8 cellular contexts compared by ENCODE assay signal in genomic region chr10:100229819-100230422, GRCh38. TPM values are rescaled to one million over a fixed set of nuclear protein-coding genes. Genes with fewer than 3 reads are reported as not detected.
DNase-seq lines count a peak whose midpoint lies in the region; ATAC-seq and TF ChIP-seq lines count a peak whose summit lies in the region.

No MANE protein-coding gene starts in this region.

- CTCF ChIA-PET in WTC11 (lab: Charles Lee), result interaction anchor here (0.6 to 1.8 kb wide), 3 partner anchors 9 to 289 kb away, joined by 3 to 7 read pairs (median 4); no protein-coding TSS in a partner anchor

- no peak for TF ChIP-seq POLR2A in sigmoid colon (IDR thresholded peaks at IDR 0.05)

- 64% methylated on average over 21 of the region's 21 CpGs for WGBS in sigmoid colon, 2 donors

- TF ChIP-seq CTCF in GM12875 (IDR thresholded peaks at IDR 0.05; ENCODE audit: borderline replicate concordance, insufficient read depth, low read depth, low read length) (no peak), WTC11 (IDR thresholded peaks at IDR 0.05) (no peak), glutamatergic neuron (IDR thresholded peaks at IDR 0.05; ENCODE audit: partially characterized antibody, unreplicated experiment) (no peak), sigmoid colon (IDR thresholded peaks at IDR 0.05) (no peak)

- intact Hi-C loops in sigmoid colon (cut with DNase I), result loop anchor here (5.0 kb wide), 2 partner anchors 37 to 57 kb away; partner anchors contain the start of genes BLOC1S2 and CWF19L1

- H3K4me3 Mint-ChIP-seq in WTC11 (peak overlapping the region; percentile 92), glutamatergic neuron (ENCODE audit: unreplicated experiment) (peak overlapping the region; percentile 99)

- H3K27me3 Mint-ChIP-seq in WTC11 (ENCODE audit: low read depth) (no peaks in the 10 kb centered on the region), glutamatergic neuron (ENCODE audit: unreplicated experiment) (peaks cover 9% of the 10 kb centered on the region)

- H3K4me1 ChIP-seq in sigmoid colon, result peaks cover 0 to 16% (median 13%) of the 10 kb centered on the region in 4 donors

- POLR2A ChIA-PET in WTC11 (lab: Charles Lee), result no interaction called here

- H3K4me3 ChIP-seq in GM12875 (ENCODE audit: low read depth, low read length) (peak overlapping the region; percentile 59), sigmoid colon (peak overlapping the region; percentile 89 to 97 (median 94))

- no peaks in the 10 kb centered on the region for H3K9me3 Mint-ChIP-seq in WTC11
- peaks cover 4% of the 10 kb centered on the region for H3K9me3 Mint-ChIP-seq in glutamatergic neuron (ENCODE audit: unreplicated experiment)

- no peaks in the 10 kb centered on the region for H3K9me3 ChIP-seq in sigmoid colon

- H3K36me3 Mint-ChIP-seq in WTC11 (peaks cover 18% of the 10 kb centered on the region), glutamatergic neuron (ENCODE audit: unreplicated experiment) (no peaks in the 10 kb centered on the region)

- peaks cover 3 to 40% (median 9%) of the 10 kb centered on the region in 4 donors for H3K36me3 ChIP-seq in sigmoid colon

- no peak for ATAC-seq in WTC11
- no peak for ATAC-seq in HG02763 (IDR thresholded peaks at IDR 0.05; ENCODE audit: unreplicated experiment)

- DNase-seq in WTC11 (ENCODE audit: low spot score), result no peak
- no peak for DNase-seq in glutamatergic neuron
- DNase-seq in sigmoid colon, result no peak
- no peak for DNase-seq in T1000 (lab: John Stamatoyannopoulos, UW)
- DNase-seq in midbrain (lab: John Stamatoyannopoulos, UW), result no peak
- DNase-seq in activated CD4-positive, alpha-beta T cell treated with anti-CD3 and anti-CD28 coated beads for 48 hours, result no peak

- H3K4me1 Mint-ChIP-seq in WTC11 (peaks cover 12% of the 10 kb centered on the region), glutamatergic neuron (ENCODE audit: low read depth, unreplicated experiment) (peaks cover 13% of the 10 kb centered on the region)

- no peak for TF ChIP-seq EP300 in sigmoid colon (IDR thresholded peaks at IDR 0.05)

- H3K27ac ChIP-seq in sigmoid colon, result peak overlapping the region; percentile 80 to 88 (median 83)

- H3K27ac Mint-ChIP-seq in WTC11 (peak overlapping the region; percentile 93), glutamatergic neuron (ENCODE audit: unreplicated experiment) (peak overlapping the region; percentile 94)

- no peaks in the 10 kb centered on the region for H3K27me3 ChIP-seq in sigmoid colon

TF ChIP-seq in WTC11, 78 proteins besides CTCF, POLR2A, EP300 and RAD21 (continues in another document):
- TF ChIP-seq PRDM15 (CRISPR knock-in tag; IDR thresholded peaks at IDR 0.05) (no peak), GTF2I (CRISPR knock-in tag; conservative IDR thresholded peaks at IDR 0.05) (peak; percentile 85), ZNF138 (CRISPR knock-in tag; conservative IDR thresholded peaks at IDR 0.05) (no peak), FOXJ3 (CRISPR knock-in tag; IDR thresholded peaks at IDR 0.05; ENCODE audit: borderline replicate concordance) (no peak), STAT6 (CRISPR knock-in tag; conservative IDR thresholded peaks at IDR 0.05; ENCODE audit: low read depth) (no peak), JAZF1 (CRISPR knock-in tag; IDR thresholded peaks at IDR 0.05) (no peak), ZMAT4 (CRISPR knock-in tag; IDR thresholded peaks at IDR 0.05) (no peak), CREM (CRISPR knock-in tag; IDR thresholded peaks at IDR 0.05) (0 out of 2 replicates have a peak, but pooled peaks have one; percentile 16), NR1H2 (CRISPR knock-in tag; IDR thresholded peaks at IDR 0.05) (no peak), ATF6 (CRISPR knock-in tag; IDR thresholded peaks at IDR 0.05) (no peak), KAT7 (CRISPR knock-in tag; IDR thresholded peaks at IDR 0.05; ENCODE audit: borderline replicate concordance) (no peak), MLX (CRISPR knock-in tag; IDR thresholded peaks at IDR 0.05) (no peak), ZNF121 (CRISPR knock-in tag; IDR thresholded peaks at IDR 0.05) (peak; percentile 96)

RNA-seq across cellular contexts. Expression of gene CHUK, which starts 0.5 kb away (rescaled TPM):
- total RNA-seq in WTC11 (2021) (14.7 to 16.6 TPM (median 14.7 TPM) in 3 replicates), glutamatergic neuron (ENCODE audit: unreplicated experiment) (35.7 TPM), sigmoid colon (10 to 100 TPM; 19.4 to 25.7 (median 23.7) TPM)
- 10 to 100 TPM; 12.3 to 18.6 (median 17.3) TPM for polyA plus RNA-seq in sigmoid colon

RNA-seq across cellular contexts. Expression of gene CWF19L1, which starts 37.5 kb away (rescaled TPM):
- 27.3 to 28.1 TPM (median 28.0 TPM) in 3 replicates for total RNA-seq in WTC11 (2021)
- 24.2 TPM for total RNA-seq in glutamatergic neuron (ENCODE audit: unreplicated experiment)
- total RNA-seq in sigmoid colon, result 10 to 100 TPM; 13.8 to 17.1 (median 16.1) TPM
- 10 to 100 TPM; 13.8 to 23.4 (median 13.9) TPM for polyA plus RNA-seq in sigmoid colon

RNA-seq across cellular contexts. Expression of gene ERLIN1, which starts 44.1 kb away (rescaled TPM):
- total RNA-seq in WTC11 (2021) (23.5 to 33.4 TPM (median 31.5 TPM) in 3 replicates), glutamatergic neuron (ENCODE audit: unreplicated experiment) (7.6 TPM), sigmoid colon (10 to 100 TPM in 2 of 4 donors, 1 to 10 TPM in 2; 7.9 to 11.9 (median 9.7) TPM)
- 10 to 100 TPM in 2 of 3 donors, 1 to 10 TPM in 1; 7.4 to 28.4 (median 11.4) TPM for polyA plus RNA-seq in sigmoid colon

RNA-seq across cellular contexts. Expression of gene BLOC1S2, which starts 56.6 kb away (rescaled TPM):
- 47.6 to 54.1 TPM (median 52.4 TPM) in 3 replicates for total RNA-seq in WTC11 (2021)
- 82.9 TPM for total RNA-seq in glutamatergic neuron (ENCODE audit: unreplicated experiment)
- 10 to 100 TPM; 12.1 to 23.9 (median 18.3) TPM for total RNA-seq in sigmoid colon
- 10 to 100 TPM; 36.6 to 55.0 (median 51.1) TPM for polyA plus RNA-seq in sigmoid colon
